8 cellular contexts compared by ENCODE assay signal in genomic region chr6:53410508-53411258, GRCh38.
DNase-seq lines count a peak whose midpoint lies in the region; ATAC-seq and TF ChIP-seq lines count a peak whose summit lies in the region.

No MANE protein-coding gene starts in this region.

- in situ Hi-C loops in GM13977 (cut with MboI; ENCODE audit: low pct_unique_long_range_greater_than_20kb, low sequenced_read_pairs, unreplicated experiment): loop anchor here (10.0 kb wide), 1 partner anchor 236 kb away; no protein-coding TSS in a partner anchor

- peaks cover 4% of the 10 kb centered on the region for H3K4me1 Mint-ChIP-seq in activated T-cell treated with anti-CD3 and anti-CD28 coated beads, Interleukin-2, amount 50 U/mL, for 4 hours (ENCODE audit: low read depth)

- TF ChIP-seq CTCF in GM13977 (IDR thresholded peaks at IDR 0.05; ENCODE audit: extremely low read depth, insufficient read depth, missing control alignments): peak; percentile 95
- TF ChIP-seq CTCF in gastroesophageal sphincter (IDR thresholded peaks at IDR 0.05): peak; percentile 27 to 52 (median 36)
- TF ChIP-seq CTCF in smooth muscle cell (IDR thresholded peaks at IDR 0.05; ENCODE audit: borderline replicate concordance, insufficient read depth, poor library complexity, severe bottlenecking): peak; percentile 45

- H3K27ac ChIP-seq in ACC112 (ENCODE audit: low read depth, low read length) (no peak overlapping the region), gastroesophageal sphincter (no peak overlapping the region), smooth muscle cell (ENCODE audit: low read depth) (no peak overlapping the region)

- H3F3A ChIP-seq in smooth muscle cell (ENCODE audit: low read depth): no peaks in the 10 kb centered on the region

- H3K9me3 ChIP-seq in gastroesophageal sphincter: no peaks in the 10 kb centered on the region
- H3K9me3 ChIP-seq in smooth muscle cell (replicated peaks; ENCODE audit: low read depth): no peaks in the 10 kb centered on the region

- no peaks in the 10 kb centered on the region for H3K9me3 Mint-ChIP-seq in activated T-cell treated with anti-CD3 and anti-CD28 coated beads, Interleukin-2, amount 50 U/mL, for 4 hours

- H4K20me1 ChIP-seq in smooth muscle cell (ENCODE audit: low read depth): no peaks in the 10 kb centered on the region

- DNase-seq in GM13977 (ENCODE audit: low spot score): peak; percentile 52
- DNase-seq in NCI-H82 treated with DMSO at 0.1 percent for 48 hours (lab: John Stamatoyannopoulos, UW; ENCODE audit: unreplicated experiment): peak; percentile 38
- peak; percentile 52 for DNase-seq in activated T-cell treated with anti-CD3 and anti-CD28 coated beads, Interleukin-2, amount 50 U/mL, for 4 hours
- no peak for DNase-seq in smooth muscle cell (lab: John Stamatoyannopoulos, UW; ENCODE audit: unreplicated experiment)
- no peak for DNase-seq in SW 1271 (lab: John Stamatoyannopoulos, UW)

- H2AFZ ChIP-seq in ACC112 (ENCODE audit: low read length, unreplicated experiment) (peak overlapping the region; percentile 28), smooth muscle cell (ENCODE audit: low read depth) (no peak overlapping the region)

- TF ChIP-seq POLR2A in gastroesophageal sphincter (IDR thresholded peaks at IDR 0.05): no peak

- H3K4me3 ChIP-seq in ACC112 (ENCODE audit: low read depth, low read length) (no peak overlapping the region), gastroesophageal sphincter (no peak overlapping the region), smooth muscle cell (no peak overlapping the region)

- no peak overlapping the region for H3K4me3 Mint-ChIP-seq in activated T-cell treated with anti-CD3 and anti-CD28 coated beads, Interleukin-2, amount 50 U/mL, for 4 hours

- no peaks in the 10 kb centered on the region for H3K79me2 ChIP-seq in ACC112 (ENCODE audit: control insufficient read depth, insufficient read depth, low read length, unreplicated experiment)
- no peaks in the 10 kb centered on the region for H3K79me2 ChIP-seq in smooth muscle cell (ENCODE audit: low read depth)

- 57 to 83% methylated on average over 4 to 9 of the region's 9 CpGs for WGBS in gastroesophageal sphincter (ENCODE audit: low coverage in 1 of 2), 2 donors
- WGBS in smooth muscle cell (ENCODE audit: low lambda C conversion rate): 49% methylated on average over 9 of the region's 9 CpGs

- H3K27me3 ChIP-seq in ACC112 (ENCODE audit: insufficient read depth, low read length) (peaks cover 24% of the 10 kb centered on the region), gastroesophageal sphincter (no peaks in the 10 kb centered on the region), smooth muscle cell (ENCODE audit: low read depth) (no peaks in the 10 kb centered on the region)

- no peak overlapping the region for H3K9ac ChIP-seq in smooth muscle cell (ENCODE audit: low read depth)

- H3K4me1 ChIP-seq in ACC112 (ENCODE audit: control insufficient read depth, insufficient read depth, low read length, unreplicated experiment) (no peaks in the 10 kb centered on the region), gastroesophageal sphincter (no peaks in the 10 kb centered on the region), smooth muscle cell (ENCODE audit: low read depth) (peaks cover 13% of the 10 kb centered on the region)

- H3K36me3 ChIP-seq in ACC112 (ENCODE audit: insufficient read depth, low read length) (no peaks in the 10 kb centered on the region), gastroesophageal sphincter (no peaks in the 10 kb centered on the region), smooth muscle cell (ENCODE audit: low read depth) (no peaks in the 10 kb centered on the region)

- no peaks in the 10 kb centered on the region for H3K36me3 Mint-ChIP-seq in activated T-cell treated with anti-CD3 and anti-CD28 coated beads, Interleukin-2, amount 50 U/mL, for 4 hours (ENCODE audit: insufficient read depth)

- H3K4me2 ChIP-seq in smooth muscle cell: peak overlapping the region; percentile 5

- no peaks in the 10 kb centered on the region for H3K27me3 Mint-ChIP-seq in activated T-cell treated with anti-CD3 and anti-CD28 coated beads, Interleukin-2, amount 50 U/mL, for 4 hours (ENCODE audit: low read depth)

- ATAC-seq in HG02763 (IDR thresholded peaks at IDR 0.05; ENCODE audit: unreplicated experiment) (peak; percentile 92), gastroesophageal sphincter (no peak)
- ATAC-seq in activated T-cell treated with anti-CD3 and anti-CD28 coated beads, Interleukin-2, amount 50 U/mL, for 4 hours: peak; percentile 69 to 83

- no peak for TF ChIP-seq EP300 in gastroesophageal sphincter (IDR thresholded peaks at IDR 0.05)

Comparison
In these comparisons a context has a peak if more than half of its experiments do, and no peak if none do; other contexts are left out.
1. DNase-seq: peak in GM13977 (single experiment), NCI-H82 treated with DMSO at 0.1 percent for 48 hours (single experiment) and activated T-cell treated with anti-CD3 and anti-CD28 coated beads, Interleukin-2, amount 50 U/mL, for 4 hours (single experiment); none in smooth muscle cell (single experiment) and SW 1271 (0 of 2).
2. CTCF ChIP-seq: peak in every context shown above with its lines; median percentile 95 in GM13977; 45 in smooth muscle cell; 36 in gastroesophageal sphincter.